Comparison of ENCODE assay signal across 8 cellular contexts in genomic region chr2:12717988-12718661, GRCh38. TPM values are rescaled to one million over a fixed set of nuclear protein-coding genes. Genes with fewer than 3 reads are reported as not detected.
A peak's percentile ranks its signal among the peaks of the same experiment; 100 is the strongest.
DNase-seq lines count a peak whose midpoint lies in the region; ATAC-seq and TF ChIP-seq lines count a peak whose summit lies in the region.

No MANE protein-coding gene starts in this region.

- H3K36me3 ChIP-seq in H7 (replicated peaks; ENCODE audit: control insufficient read depth, insufficient read depth, low read length): no peaks in the 10 kb centered on the region

- H3K36me3 Mint-ChIP-seq in T-cell: peaks cover 3% of the 10 kb centered on the region
- peaks cover 23% of the 10 kb centered on the region for H3K36me3 Mint-ChIP-seq in central memory CD8-positive, alpha-beta T cell (ENCODE audit: insufficient read depth)

- 1% methylated on average over 45 to 50 of the region's 50 CpGs for WGBS in lower leg skin, 2 donors

- peak overlapping the region; percentile 93 to 99 (median 98) for H3K4me3 Mint-ChIP-seq in T-cell
- peak overlapping the region; percentile 99 for H3K4me3 Mint-ChIP-seq in central memory CD8-positive, alpha-beta T cell

- CTCF ChIA-PET in AG04449 (lab: Yijun Ruan, JAX): interaction anchor here (0.6 to 7.2 kb wide), 18 partner anchors 15 to 933 kb away, joined by 3 to 60 read pairs (median 6); no protein-coding TSS in a partner anchor
- CTCF ChIA-PET in T-cell (lab: Charles Lee): interaction anchor here (0.5 to 3.1 kb wide), 16 partner anchors 9 to 858 kb away, joined by 3 to 27 read pairs (median 4); no protein-coding TSS in a partner anchor

- peak overlapping the region; percentile 91 to 98 for H3K27ac Mint-ChIP-seq in T-cell
- H3K27ac Mint-ChIP-seq in central memory CD8-positive, alpha-beta T cell (ENCODE audit: low read depth): peak overlapping the region; percentile 91

- H3K27me3 ChIP-seq in H7 (ENCODE audit: control insufficient read depth, insufficient read depth, low read length): peaks cover 11% of the 10 kb centered on the region; the same call in 1 of the 2 replicates

- DNase-seq in AG04449 (ENCODE audit: low read depth, low spot score) (no peak), H7 (peak; percentile 60), T-cell (peak in 18 of 34 experiments; percentile 5 to 44 (median 24)), lower leg skin (ENCODE audit: low spot score in 2 of 2) (peak in 1 of 2 donors; percentile 92), sciatic nerve (ENCODE audit: low spot score) (no peak)
- DNase-seq in central memory CD8-positive, alpha-beta T cell (ENCODE audit: low spot score in 2 of 2): peak in 1 of 2 donors; percentile 23
- peak; percentile 40 for DNase-seq in stimulated activated naive CD8-positive, alpha-beta T cell treated with anti-CD3 and anti-CD28 coated beads, Interleukin-15, Interleukin-2, amounts not matched to agents 100 U/mL and 50 U/mL, for 24 hours

- no peak for TF ChIP-seq POLR2A in lower leg skin (IDR thresholded peaks at IDR 0.05)

- no peaks in the 10 kb centered on the region for H3K9me3 Mint-ChIP-seq in T-cell
- no peaks in the 10 kb centered on the region for H3K9me3 Mint-ChIP-seq in central memory CD8-positive, alpha-beta T cell

- TF ChIP-seq CTCF in AG04449 (IDR thresholded peaks at IDR 0.05; ENCODE audit: insufficient read depth, low read length, missing control alignments): no peak
- TF ChIP-seq CTCF in lower leg skin (IDR thresholded peaks at IDR 0.05): no peak

- POLR2A ChIA-PET in AG04449 (lab: Yijun Ruan, JAX) (interaction anchor here (0.9 to 3.0 kb wide), 6 partner anchors 16 to 888 kb away, joined by 3 to 13 read pairs (median 4); no protein-coding TSS in a partner anchor), T-cell (lab: Charles Lee) (interaction anchor here in 1 of 2 donors (0.7 kb wide), 2 partner anchors 9 to 336 kb away, joined by 3 to 4 read pairs; no protein-coding TSS in a partner anchor)

- intact Hi-C loops in lower leg skin (cut with DNase I; ENCODE audit: low total_unique reads): loop anchor here (5.0 to 10.0 kb wide), 2 partner anchors 217 to 856 kb away; no protein-coding TSS in a partner anchor
- intact Hi-C loops in sciatic nerve (cut with DNase I): loop anchor here (5.0 kb wide), 1 partner anchor 856 kb away; no protein-coding TSS in a partner anchor

- H3K4me1 Mint-ChIP-seq in T-cell: peaks cover 61 to 73% (median 64%) of the 10 kb centered on the region in 3 donors
- H3K4me1 Mint-ChIP-seq in central memory CD8-positive, alpha-beta T cell: peaks cover 74% of the 10 kb centered on the region

- no peaks in the 10 kb centered on the region for H3K27me3 Mint-ChIP-seq in T-cell
- H3K27me3 Mint-ChIP-seq in central memory CD8-positive, alpha-beta T cell: no peaks in the 10 kb centered on the region

- peak in 2 of 4 experiments; percentile 3 to 9 for ATAC-seq in T-cell (replicated peaks in 1 of 4)
- ATAC-seq in central memory CD8-positive, alpha-beta T cell (replicated peaks; ENCODE audit: extremely low read depth, poor library complexity, severe bottlenecking): no peak
- ATAC-seq in stimulated activated naive CD8-positive, alpha-beta T cell treated with anti-CD3 and anti-CD28 coated beads, Interleukin-15, Interleukin-2, amounts not matched to agents 100 U/mL and 50 U/mL, for 24 hours: no peak
- ATAC-seq in sciatic nerve: no peak
- ATAC-seq in HG03135 (IDR thresholded peaks at IDR 0.05; ENCODE audit: unreplicated experiment): no peak

- H3K4me3 ChIP-seq in AG04449 (ENCODE audit: low read depth, low read length) (peak overlapping the region; percentile 86), H7 (ENCODE audit: insufficient read depth, low read depth, low read length) (peak overlapping the region; percentile 84), lower leg skin (ENCODE audit: low read depth, poor library complexity, severe bottlenecking) (peak overlapping the region; percentile 82)

RNA-seq across cellular contexts. Expression of gene TRIB2, which starts 1.4 kb away (rescaled TPM):
- 70.4 and 77.3 TPM in 2 replicates for total RNA-seq in H7 (2014; rRNA removed; shearing (Covaris generic))
- 100 to 1,000 TPM; 111 to 131 (median 121) TPM for total RNA-seq in T-cell
- 10 to 100 TPM; 26.1 to 52.5 (median 29.1) TPM for total RNA-seq in lower leg skin
- 184 TPM for total RNA-seq in sciatic nerve

Comparison
In these comparisons a context has a peak if more than half of its experiments do, and no peak if none do; other contexts are left out.
1. DNase-seq: peak in H7 (single experiment), T-cell (18 of 34) and stimulated activated naive CD8-positive, alpha-beta T cell treated with anti-CD3 and anti-CD28 coated beads, Interleukin-15, Interleukin-2, amounts not matched to agents 100 U/mL and 50 U/mL, for 24 hours (single experiment); none in AG04449 (single experiment) and sciatic nerve (single experiment).
2. Peak in every context shown above with its lines, with median percentiles within 50 percentile points of each other: H3K4me3 ChIP-seq.